Comparison of ENCODE assay signal across 32 cellular contexts in genomic region chr4:84189138-84189537, GRCh38.
"Had no signal": no experiment of that assay in that cellular context is flagged by ENCODE, and none has a peak within 500 bp of the region (broad histone marks: within the 10 kb centered on the region; RNA-seq: fewer than 3 reads in every experiment).

No MANE protein-coding gene starts in this region.

- H3K9me3 ChIP-seq: adrenal gland, ascending aorta, body of pancreas, breast epithelium had no signal

- H3K27ac ChIP-seq: adrenal gland, ascending aorta, body of pancreas, brain microvascular endothelial cell, breast epithelium, cardiac muscle cell had no signal

- DNase-seq: activated effector memory CD4-positive, alpha-beta T cell treated with anti-CD3 and anti-CD28 coated beads, Interleukin-2, amount 50 U/mL, for 16 hours; activated effector memory CD4-positive, alpha-beta T cell treated with Interleukin-2 at 50 U/mL for 16 hours; activated gamma-delta T cell; activated gamma-delta T cell treated with Interleukin-2 at 50 U/mL for 16 hours; activated naive CD4-positive, alpha-beta T cell; activated naive CD4-positive, alpha-beta T cell treated with anti-CD3 and anti-CD28 coated beads for 36 hours; activated naive CD4-positive, alpha-beta T cell treated with anti-CD3 and anti-CD28 coated beads, Interleukin-2, amount 10 ng/mL, durations not matched to agents 7 days and 5 days; activated naive CD4-positive, alpha-beta T cell treated with anti-CD3 and anti-CD28 coated beads, Interleukin-2, amount 50 U/mL, for 16 hours; activated naive CD4-positive, alpha-beta T cell treated with Interleukin-2 at 50 U/mL for 16 hours; activated naive CD8-positive, alpha-beta T cell treated with anti-CD3 and anti-CD28 coated beads for 36 hours; activated naive CD8-positive, alpha-beta T cell treated with anti-CD3 and anti-CD28 coated beads, Interleukin-2, amount 10 ng/mL, durations not matched to agents 7 days and 5 days; activated naive CD8-positive, alpha-beta T cell treated with anti-CD3 and anti-CD28 coated beads, Interleukin-2, amount 50 U/mL, for 24 hours; activated T-cell treated with anti-CD3 and anti-CD28 coated beads, Interleukin-2, amount 50 U/mL, for 1 hour; activated T-cell treated with anti-CD3 and anti-CD28 coated beads, Interleukin-2, amount 50 U/mL, for 24 hours; activated T-cell treated with anti-CD3 and anti-CD28 coated beads, Interleukin-2, amount 50 U/mL, for 4 hours; activated T-cell treated with anti-CD3 and anti-CD28 coated beads, Interleukin-2, amount 50 U/mL, for 48 hours; activated T-cell treated with anti-CD3 and anti-CD28 coated beads, Interleukin-2, amount 50 U/mL, for 72 hours; adrenal gland; amniotic stem cell; amygdala; anterior cingulate cortex; aorta; body of pancreas; brain microvascular endothelial cell; caudate nucleus; central memory CD4-positive, alpha-beta T cell; cerebellar nuclear complex had no signal

- H3K36me3 ChIP-seq: adrenal gland, ascending aorta, brain microvascular endothelial cell, breast epithelium, cardiac muscle cell had no signal

- FAIRE-seq: astrocyte, bronchial epithelial cell had no signal

- H3K4me3 ChIP-seq: adrenal gland, ascending aorta, body of pancreas, breast epithelium, cardiac muscle cell had no signal

- H3K27me3 ChIP-seq: adrenal gland, ascending aorta, body of pancreas, brain microvascular endothelial cell, breast epithelium, cardiac muscle cell had no signal
